Comparison of ENCODE assay signal across 21 cellular contexts in the genomic region with DNA sequence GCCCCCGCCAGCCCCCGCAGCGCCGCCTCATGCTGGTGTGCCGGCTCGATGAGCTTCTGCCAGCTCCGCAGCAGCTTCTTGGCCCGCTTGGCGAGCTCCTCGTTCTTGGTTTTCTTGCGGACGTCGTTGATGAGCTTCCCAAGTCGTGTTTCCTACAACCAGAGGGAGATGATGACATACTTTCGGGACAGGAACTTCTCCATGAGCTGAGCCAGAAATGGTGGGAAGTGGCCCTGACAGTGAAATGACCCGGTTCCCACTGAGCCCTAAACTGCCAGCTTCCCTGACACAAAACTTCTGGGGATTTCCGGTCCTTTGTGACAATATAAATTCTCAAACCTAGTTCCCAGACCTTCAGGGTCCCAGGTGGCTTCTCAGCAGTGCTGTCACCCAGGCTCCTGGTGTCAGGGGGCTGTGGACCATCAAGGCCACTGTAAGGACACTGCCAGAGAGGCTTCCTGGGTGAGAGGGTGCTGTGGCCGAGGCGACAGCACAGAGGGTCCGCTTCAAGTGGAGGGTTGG. TPM values are rescaled to one million over a fixed set of nuclear protein-coding genes. Genes with fewer than 3 reads are reported as not detected.
DNase-seq lines count a peak whose midpoint lies in the region; ATAC-seq and TF ChIP-seq lines count a peak whose summit lies in the region.
"Had no signal": no experiment of that assay in that cellular context is flagged by ENCODE, and none has a peak within 500 bp of the region (broad histone marks: within the 10 kb centered on the region; RNA-seq: fewer than 3 reads in every experiment).

No MANE protein-coding gene starts in this region.

- H3K4me1 ChIP-seq in left ventricle myocardium inferior (peaks cover 76% of the 10 kb centered on the region), right atrium auricular region (peaks cover 0 to 50% of the 10 kb centered on the region in 2 donors), skeletal muscle tissue (ENCODE audit: control insufficient read depth in 3 of 3, insufficient read depth in 3 of 3, low read length in 3 of 3) (peaks cover 76 to 91% (median 79%) of the 10 kb centered on the region in 3 donors)
- H3K4me1 ChIP-seq: Caco-2 had no signal

- H3K4me3 ChIP-seq in left ventricle myocardium inferior (no peak overlapping the region), right atrium auricular region (no peak overlapping the region), skeletal muscle tissue (ENCODE audit: low read length in 3 of 3) (no peak overlapping the region)
- H3K4me3 ChIP-seq: SJSA1 had no signal

- DNase-seq in left ventricle myocardium inferior (no peak), right atrium auricular region (ENCODE audit: low spot score) (no peak), NCI-H524 treated with DMSO at 0.1 percent for 48 hours (lab: John Stamatoyannopoulos, UW) (no peak), H4 (ENCODE audit: low spot score) (no peak), G401 (ENCODE audit: low spot score) (no peak)
- no peak for DNase-seq in central memory CD8-positive, alpha-beta T cell (ENCODE audit: low spot score in 2 of 2)
- DNase-seq: Caco-2; CD8-positive, alpha-beta T cell; GDM1; KBM-7; MV-4-11; NCI-H1105; NCI-H1436 treated with DMSO at 0.1 percent for 48 hours; NCI-H187 treated with DMSO at 0.1 percent for 48 hours; NCI-H524; NCI-H774 had no signal

- H3K9me3 ChIP-seq in left ventricle myocardium inferior (replicated peaks) (no peaks in the 10 kb centered on the region), right atrium auricular region (no peaks in the 10 kb centered on the region), skeletal muscle tissue (ENCODE audit: control insufficient read depth in 3 of 3, low read length in 3 of 3) (no peaks in the 10 kb centered on the region)
- H3K9me3 ChIP-seq: Caco-2, SJSA1 had no signal

- no peaks in the 10 kb centered on the region for H3K9me3 Mint-ChIP-seq in central memory CD8-positive, alpha-beta T cell
- H3K9me3 Mint-ChIP-seq: CD8-positive, alpha-beta T cell had no signal

- no peak overlapping the region for H3K4me3 Mint-ChIP-seq in central memory CD8-positive, alpha-beta T cell
- H3K4me3 Mint-ChIP-seq: B cell; CD8-positive, alpha-beta T cell had no signal

- peak overlapping the region in 1 of 3 donors; percentile 33 for H3K9ac ChIP-seq in skeletal muscle tissue (ENCODE audit: low read depth in 1 of 3, low read length in 3 of 3)

- peaks cover 53% of the 10 kb centered on the region for H3K4me1 Mint-ChIP-seq in central memory CD8-positive, alpha-beta T cell

- no peaks in the 10 kb centered on the region for H3K27me3 ChIP-seq in left ventricle myocardium inferior (ENCODE audit: low read depth)
- no peaks in the 10 kb centered on the region for H3K27me3 ChIP-seq in right atrium auricular region
- H3K27me3 ChIP-seq in skeletal muscle tissue (ENCODE audit: control insufficient read depth in 3 of 3, insufficient read depth in 3 of 3, low read length in 3 of 3), result no peaks in the 10 kb centered on the region
- H3K27me3 ChIP-seq: SJSA1 had no signal

- no peaks in the 10 kb centered on the region for H3K27me3 Mint-ChIP-seq in central memory CD8-positive, alpha-beta T cell
- H3K27me3 Mint-ChIP-seq: B cell had no signal

- in situ Hi-C loops in G401 (cut with HindIII; ENCODE audit: low sequenced_read_pairs), result no loop called here

- peak overlapping the region; percentile 22 for H3K27ac Mint-ChIP-seq in central memory CD8-positive, alpha-beta T cell (ENCODE audit: low read depth)
- H3K27ac Mint-ChIP-seq: CD8-positive, alpha-beta T cell had no signal

- TF ChIP-seq CTCF in left ventricle myocardium inferior (IDR thresholded peaks at IDR 0.05; ENCODE audit: borderline replicate concordance) (no peak), right atrium auricular region (IDR thresholded peaks at IDR 0.05) (no peak)

- H3K36me3 Mint-ChIP-seq in central memory CD8-positive, alpha-beta T cell (ENCODE audit: insufficient read depth), result peaks cover 38% of the 10 kb centered on the region

- H3K27ac ChIP-seq in left ventricle myocardium inferior (replicated peaks) (peak overlapping the region; percentile 27), right atrium auricular region (no peak overlapping the region), skeletal muscle tissue (ENCODE audit: low read depth, low read length) (peak overlapping the region; percentile 45)
- H3K27ac ChIP-seq: C4-2B, SJSA1 had no signal

- no peak for ATAC-seq in central memory CD8-positive, alpha-beta T cell (replicated peaks; ENCODE audit: extremely low read depth, poor library complexity, severe bottlenecking)
- ATAC-seq: CD8-positive, alpha-beta T cell; HCT116 had no signal

- peaks cover 40% of the 10 kb centered on the region for H3K36me3 ChIP-seq in left ventricle myocardium inferior
- H3K36me3 ChIP-seq in right atrium auricular region, result peaks cover 39% of the 10 kb centered on the region
- H3K36me3 ChIP-seq in skeletal muscle tissue (ENCODE audit: control insufficient read depth in 3 of 3, insufficient read depth in 3 of 3, low read length in 3 of 3), result peaks cover 22 to 31% (median 27%) of the 10 kb centered on the region in 3 donors

- intact Hi-C loops in left ventricle myocardium inferior (cut with micrococcal nuclease), result no loop called here

RNA-seq across cellular contexts. Expression of a gene that starts 5.4 kb away (rescaled TPM):
- total RNA-seq in left ventricle myocardium inferior, result 26.8 TPM
- total RNA-seq in right atrium auricular region, result 10 to 100 TPM; 27.5 to 34.9 TPM
- total RNA-seq in skeletal muscle tissue, result 16.2 TPM
- total RNA-seq in H4 (2014; rRNA removed; shearing (Covaris generic)), result 19.6 and 29.6 TPM in 2 replicates
- total RNA-seq in G401 (2014; rRNA removed; shearing (Covaris generic)), result 25.0 and 25.7 TPM in 2 replicates

RNA-seq across cellular contexts. Expression of a gene that starts 35.4 kb away (rescaled TPM):
- total RNA-seq in left ventricle myocardium inferior (19.3 TPM), right atrium auricular region (1 to 10 TPM; 4.3 to 8.0 TPM), skeletal muscle tissue (7.3 TPM)
- total RNA-seq in H4 (2014; rRNA removed; shearing (Covaris generic)), result 2.2 and 4.1 TPM in 2 replicates
- total RNA-seq in G401 (2014; rRNA removed; shearing (Covaris generic)), result 3.3 and 4.6 TPM in 2 replicates

RNA-seq across cellular contexts. Expression of a gene that starts 50.4 kb away (rescaled TPM):
- total RNA-seq in left ventricle myocardium inferior, result 4.0 TPM
- 1 to 10 TPM; 5.2 to 5.9 TPM for total RNA-seq in right atrium auricular region
- 2.6 TPM for total RNA-seq in skeletal muscle tissue
- total RNA-seq in H4 (2014; rRNA removed; shearing (Covaris generic)), result 4.2 and 4.8 TPM in 2 replicates
- total RNA-seq in G401 (2014; rRNA removed; shearing (Covaris generic)), result 10.7 and 13.6 TPM in 2 replicates

Comparison
In these comparisons a context has a peak if more than half of its experiments do, and no peak if none do; other contexts are left out.
1. H3K27ac ChIP-seq: peak in left ventricle myocardium inferior (single experiment) and skeletal muscle tissue (single experiment); none in right atrium auricular region (0 of 2).